Comparison of ENCODE assay signal across 9 cellular contexts in the genomic region with DNA sequence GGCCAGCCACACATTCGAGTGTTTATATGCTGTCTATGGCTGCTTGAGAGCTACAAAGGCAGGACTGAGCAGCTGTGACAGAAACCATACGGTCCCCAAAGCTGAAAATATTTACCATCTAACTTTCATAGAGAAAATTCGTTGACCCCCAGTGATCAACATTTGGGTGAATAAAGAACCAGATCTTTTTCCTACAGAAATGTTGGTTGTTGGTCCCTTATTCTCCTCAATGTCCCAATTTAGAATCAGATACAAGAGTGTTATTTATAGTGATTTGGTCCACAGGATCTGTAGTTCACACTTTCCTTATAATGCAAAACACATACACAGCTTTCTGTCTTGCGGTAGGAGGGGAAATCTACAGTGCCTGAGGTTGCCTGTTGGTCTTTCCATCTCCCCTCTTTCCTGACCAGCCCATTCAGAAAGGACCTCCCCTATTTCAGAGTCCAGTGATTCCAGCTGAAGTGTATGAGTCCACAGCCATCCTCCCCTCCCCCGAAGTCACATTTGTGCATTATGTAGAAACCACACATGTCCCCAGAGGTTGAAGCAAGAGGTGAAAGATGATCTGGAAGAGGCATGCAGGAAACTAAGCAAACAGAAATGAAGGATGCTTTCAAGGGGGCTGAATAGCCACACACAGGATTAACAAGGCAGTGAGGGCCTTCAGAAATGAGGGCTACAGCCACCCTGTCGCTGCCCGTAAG.
DNase-seq lines count a peak whose midpoint lies in the region; ATAC-seq, FAIRE-seq and TF ChIP-seq lines count a peak whose summit lies in the region.
"Had no signal": no experiment of that assay in that cellular context is flagged by ENCODE, and none has a peak within 500 bp of the region (broad histone marks: within the 10 kb centered on the region; RNA-seq: fewer than 3 reads in every experiment).

No MANE protein-coding gene starts in this region.

- H3K9ac ChIP-seq in OCI-LY3 (ENCODE audit: low read length), result no peak overlapping the region

- H3K9me3 Mint-ChIP-seq in memory B cell, result no peaks in the 10 kb centered on the region
- H3K9me3 Mint-ChIP-seq: T-helper 1 cell treated with Interleukin-12 subunit alpha and Interleukin-12 subunit beta and Interleukin-4 antibody, amounts not matched to agents 30 μg/mL and 1 μg/mL, for 36 hours had no signal

- no peaks in the 10 kb centered on the region for H3K27me3 ChIP-seq in OCI-LY3 (ENCODE audit: low read depth, low read length)

- peak; percentile 83 for FAIRE-seq in GM12891 (lab: Jason Lieb, UNC)

- H3K27me3 Mint-ChIP-seq in memory B cell, result peaks cover 13% of the 10 kb centered on the region

- no peaks in the 10 kb centered on the region for H3K36me3 Mint-ChIP-seq in memory B cell

- peaks cover 81% of the 10 kb centered on the region for H4K20me1 ChIP-seq in OCI-LY3 (ENCODE audit: insufficient read depth, low read length)

- H3K27ac ChIP-seq in OCI-LY3 (ENCODE audit: low read length), result no peak overlapping the region

- no peak for DNase-seq in GM12891 (ENCODE audit: insufficient read length, low spot score)
- DNase-seq in memory B cell (ENCODE audit: low spot score in 2 of 2), result no peak
- no peak for DNase-seq in NCI-H1694 (lab: John Stamatoyannopoulos, UW)
- DNase-seq in kidney tubule cell (ENCODE audit: low spot score), result no peak
- DNase-seq in hepatic stellate cell (ENCODE audit: low spot score), result no peak

- H3K4me3 Mint-ChIP-seq in memory B cell, result no peak overlapping the region
- H3K4me3 Mint-ChIP-seq: T-helper 1 cell treated with Interleukin-12 subunit alpha and Interleukin-12 subunit beta and Interleukin-4 antibody, amounts not matched to agents 30 μg/mL and 1 μg/mL, for 36 hours had no signal

- no peak overlapping the region for H3K27ac Mint-ChIP-seq in memory B cell
- H3K27ac Mint-ChIP-seq: T-helper 1 cell treated with Interleukin-12 subunit alpha and Interleukin-12 subunit beta and Interleukin-4 antibody, amounts not matched to agents 30 μg/mL and 1 μg/mL, for 36 hours had no signal

- H3K4me1 ChIP-seq in OCI-LY3 (ENCODE audit: low read length), result peaks cover 36% of the 10 kb centered on the region

- ATAC-seq in HG02642 (IDR thresholded peaks at IDR 0.05; ENCODE audit: poor library complexity, unreplicated experiment) (peak; percentile 56), memory B cell (ENCODE audit: low read depth) (peak; percentile 22), GM21526 (IDR thresholded peaks at IDR 0.05; ENCODE audit: low FRiP score, unreplicated experiment) (no peak)

- peak overlapping the region; percentile 40 for H3K4me2 ChIP-seq in OCI-LY3 (ENCODE audit: low read length)

- TF ChIP-seq POLR2A in GM12891 (IDR thresholded peaks at IDR 0.05; ENCODE audit: low read depth, low read length), result no peak

- TF ChIP-seq CTCF in OCI-LY3 (IDR thresholded peaks at IDR 0.05; ENCODE audit: low read depth, low read length), result no peak

- no peak overlapping the region for H2AFZ ChIP-seq in OCI-LY3 (ENCODE audit: low read depth, low read length)

- H3K9me3 ChIP-seq in OCI-LY3 (ENCODE audit: insufficient read depth, low read length), result no peaks in the 10 kb centered on the region

- peaks cover 54% of the 10 kb centered on the region for H3K79me2 ChIP-seq in OCI-LY3 (ENCODE audit: low read length)

- peaks cover 7% of the 10 kb centered on the region for H3K4me1 Mint-ChIP-seq in memory B cell

- no peak overlapping the region for H3K4me3 ChIP-seq in OCI-LY3 (ENCODE audit: low read length)

- no peaks in the 10 kb centered on the region for H3K36me3 ChIP-seq in OCI-LY3 (replicated peaks; ENCODE audit: low read depth, low read length)

TF ChIP-seq in GM12891, 5 proteins besides CTCF, POLR2A, EP300 and RAD21:
- no peak for TF ChIP-seq PAX5 (IDR thresholded peaks at IDR 0.05; ENCODE audit: insufficient read depth, low read length, severe bottlenecking)
- peak; percentile 45; the same call in 1 of the 2 replicates for TF ChIP-seq POU2F2 (IDR thresholded peaks at IDR 0.05; ENCODE audit: low read depth, low read length)
- TF ChIP-seq SPI1 (IDR thresholded peaks at IDR 0.05; ENCODE audit: low read depth, low read length), result no peak
- TF ChIP-seq TAF1 (IDR thresholded peaks at IDR 0.05; ENCODE audit: low read depth, low read length), result no peak
- TF ChIP-seq POLR2AphosphoS5 (IDR thresholded peaks at IDR 0.05; ENCODE audit: low read depth, low read length), result no peak
